8 cellular contexts compared by ENCODE assay signal in the genomic region with DNA sequence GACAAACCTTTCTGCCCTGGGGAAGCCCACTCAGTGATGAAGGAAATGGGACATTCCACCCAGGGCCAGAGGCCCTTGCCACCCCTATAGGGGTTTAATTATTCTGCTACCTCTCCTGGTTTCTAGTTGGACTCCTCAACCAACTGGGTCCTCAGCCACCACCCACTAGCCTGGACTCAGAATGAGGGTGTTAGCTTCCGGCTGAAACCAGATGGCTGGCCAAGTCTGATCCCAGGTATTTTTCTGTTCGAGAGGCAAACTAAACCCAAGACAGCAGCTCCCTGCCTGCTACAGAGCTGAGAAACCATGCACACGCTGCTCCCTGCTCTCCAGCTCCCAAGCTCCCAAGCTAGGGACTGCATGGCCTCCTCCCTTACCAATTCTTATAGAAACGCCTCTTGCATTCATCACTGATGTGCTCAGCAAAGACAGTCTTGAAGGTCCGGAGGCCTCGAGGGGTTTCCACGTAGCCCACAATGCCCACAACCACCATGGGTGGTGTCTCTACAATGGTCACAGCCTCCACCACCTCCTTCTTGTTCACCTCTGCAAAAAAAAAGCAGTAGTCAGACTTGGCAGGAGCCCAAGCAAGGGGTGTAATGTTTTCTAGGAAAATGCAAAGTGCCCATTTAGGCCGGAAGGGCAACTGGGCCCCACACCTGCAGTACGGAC. TPM values are rescaled to one million over a fixed set of nuclear protein-coding genes. Genes with fewer than 3 reads are reported as not detected.
DNase-seq lines count a peak whose midpoint lies in the region; ATAC-seq and TF ChIP-seq lines count a peak whose summit lies in the region.

No MANE protein-coding gene starts in this region.

- no peak for DNase-seq in BE2C
- DNase-seq in HFF-Myc (ENCODE audit: extremely low read depth, low read depth) = no peak
- peak; percentile 30 for DNase-seq in activated gamma-delta T cell treated with anti-CD3 and anti-CD28 coated beads, Interleukin-2, amount 50 U/mL, for 16 hours (ENCODE audit: low read depth)
- peak; percentile 5 for DNase-seq in iPS-NIHi7 (ENCODE audit: extremely low spot score)
- DNase-seq in upper lobe of right lung = no peak
- no peak for DNase-seq in GM10248 (ENCODE audit: extremely low spot score)
- no peak for DNase-seq in GM13977 (ENCODE audit: low spot score)
- DNase-seq in hepatic stellate cell (ENCODE audit: low spot score) = no peak

- H3K27me3 ChIP-seq in BE2C (no peaks in the 10 kb centered on the region), upper lobe of right lung (no peaks in the 10 kb centered on the region)

- no peak for TF ChIP-seq CTCF in BE2C (IDR thresholded peaks at IDR 0.05; ENCODE audit: low read depth, low read length)
- no peak for TF ChIP-seq CTCF in HFF-Myc (IDR thresholded peaks at IDR 0.05; ENCODE audit: low read depth, low read length, missing control alignments)
- TF ChIP-seq CTCF in upper lobe of right lung (IDR thresholded peaks at IDR 0.05) = no peak
- TF ChIP-seq CTCF in GM10248 (IDR thresholded peaks at IDR 0.05; ENCODE audit: control extremely low read depth, extremely low read depth, low read depth, missing control alignments) = no peak
- no peak for TF ChIP-seq CTCF in GM13977 (IDR thresholded peaks at IDR 0.05; ENCODE audit: extremely low read depth, insufficient read depth, missing control alignments)

- CTCF ChIA-PET in GM10248 (lab: Yijun Ruan, JAX) = interaction anchor here (0.6 to 7.2 kb wide), 23 partner anchors 12 to 727 kb away, joined by 3 to 106 read pairs (median 4); a partner anchor contains a TSS

- intact Hi-C loops in upper lobe of right lung (cut with DNase I) = loop anchor here (5.0 kb wide), 1 partner anchor 145 kb away; no protein-coding TSS in a partner anchor

- H3K9me3 ChIP-seq in BE2C = no peaks in the 10 kb centered on the region
- H3K9me3 ChIP-seq in upper lobe of right lung = no peaks in the 10 kb centered on the region

- H3K4me1 ChIP-seq in BE2C = peaks cover 5% of the 10 kb centered on the region
- peaks cover 49% of the 10 kb centered on the region for H3K4me1 ChIP-seq in upper lobe of right lung

- in situ Hi-C loops in GM13977 (cut with MboI; ENCODE audit: low pct_unique_long_range_greater_than_20kb, low sequenced_read_pairs, unreplicated experiment) = loop anchor here (25.0 kb wide), 1 partner anchor 305 kb away; a partner anchor contains a TSS

- ATAC-seq in upper lobe of right lung = no peak

- peak overlapping the region; percentile 17 for H3K27ac ChIP-seq in upper lobe of right lung

- POLR2A ChIA-PET in GM10248 (lab: Yijun Ruan, JAX) = interaction anchor here (0.8 to 6.4 kb wide), 11 partner anchors 7 to 211 kb away, joined by 3 to 69 read pairs (median 3); a partner anchor contains a TSS

- H3K4me3 ChIP-seq in BE2C (ENCODE audit: low read depth, low read length) (peak overlapping the region; percentile 100), HFF-Myc (replicated peaks; ENCODE audit: low read depth, low read length) (peak overlapping the region; percentile 98), upper lobe of right lung (peak overlapping the region; percentile 78)

- H3K36me3 ChIP-seq in BE2C = peaks cover 70% of the 10 kb centered on the region
- peaks cover 60% of the 10 kb centered on the region for H3K36me3 ChIP-seq in upper lobe of right lung

RNA-seq across cellular contexts. Expression of a gene that starts 2.2 kb away (rescaled TPM):
- polyA plus RNA-seq in BE2C (2012; ENCODE audit: insufficient read depth, insufficient read length, low read depth) = 1,250 TPM
- 1,573 TPM for total RNA-seq in upper lobe of right lung

RNA-seq across cellular contexts. Expression of a gene that starts 32.6 kb away (rescaled TPM):
- polyA plus RNA-seq in BE2C (2012; ENCODE audit: insufficient read depth, insufficient read length, low read depth) = 42.1 TPM
- 14.0 TPM for total RNA-seq in upper lobe of right lung

Comparison
In these comparisons a context has a peak if more than half of its experiments do, and no peak if none do; other contexts are left out.
1. DNase-seq: peak in activated gamma-delta T cell treated with anti-CD3 and anti-CD28 coated beads, Interleukin-2, amount 50 U/mL, for 16 hours (single experiment) and iPS-NIHi7 (single experiment); none in BE2C (single experiment), HFF-Myc (single experiment), upper lobe of right lung (single experiment), GM10248 (single experiment), GM13977 (single experiment) and hepatic stellate cell (single experiment).
2. Peak in every context shown above with its lines, with median percentiles within 50 percentile points of each other: H3K4me3 ChIP-seq.